20 cellular contexts compared by ENCODE assay signal in the genomic region with DNA sequence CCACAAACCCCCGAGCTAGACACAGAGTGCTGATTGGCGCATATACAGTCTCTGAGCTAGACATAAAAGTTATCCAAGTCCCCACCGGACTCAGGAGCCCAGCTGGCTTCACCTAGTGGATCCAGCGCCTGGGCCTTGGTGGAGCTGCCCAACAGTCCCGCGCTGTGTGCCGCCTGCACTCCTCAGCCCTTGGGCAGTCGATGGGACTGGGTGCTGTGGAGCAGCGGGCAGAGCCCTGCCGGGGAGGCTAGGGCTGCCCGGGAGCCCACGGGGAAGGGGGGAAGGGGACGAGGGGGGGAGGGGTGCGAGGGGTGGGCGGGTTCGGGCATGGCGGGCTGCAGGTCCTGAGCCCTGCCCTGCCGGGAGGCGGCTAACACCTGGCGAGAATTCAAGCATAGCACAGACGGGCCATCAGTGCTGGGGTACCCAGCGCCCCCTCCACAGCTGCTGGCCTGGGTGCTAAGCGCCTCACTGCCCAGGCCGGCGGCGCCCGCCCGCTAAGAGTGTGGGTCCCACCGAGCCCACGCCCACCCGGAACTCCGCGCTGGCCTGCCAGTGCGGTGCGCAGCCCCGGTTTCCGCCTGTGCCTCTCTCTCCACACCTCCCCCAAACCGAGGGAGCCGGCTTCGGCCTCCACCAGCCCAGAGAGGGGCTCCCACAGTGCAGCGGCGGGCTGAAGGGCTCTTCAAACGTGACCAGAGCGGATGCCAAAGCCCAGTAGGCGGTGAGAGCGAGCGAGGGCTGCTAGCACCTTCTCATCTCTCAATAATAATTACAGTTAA.
A peak's percentile ranks its signal among the peaks of the same experiment; 100 is the strongest.
DNase-seq lines count a peak whose midpoint lies in the region; ATAC-seq and TF ChIP-seq lines count a peak whose summit lies in the region.
"Had no signal": no experiment of that assay in that cellular context is flagged by ENCODE, and none has a peak within 500 bp of the region (broad histone marks: within the 10 kb centered on the region; RNA-seq: fewer than 3 reads in every experiment).

No MANE protein-coding gene starts in this region.

- peaks cover 0 to 7% of the 10 kb centered on the region in 2 donors for H3K9me3 Mint-ChIP-seq in stimulated activated naive CD8-positive, alpha-beta T cell treated with anti-CD3 and anti-CD28 coated beads, Interleukin-15, amount 100 ng/mL, for 72 hours
- peaks cover 3% of the 10 kb centered on the region for H3K9me3 Mint-ChIP-seq in stimulated activated memory B cell treated with anti-CD40 and anti-IgM and Interleukin-4, amounts not matched to agents 10 μg/mL and 1 μg/mL and 100 μg/mL, for 72 hours

- H3K27me3 ChIP-seq in lower lobe of right lung (ENCODE audit: low read depth), result no peaks in the 10 kb centered on the region
- H3K27me3 ChIP-seq in upper lobe of right lung, result no peaks in the 10 kb centered on the region
- no peaks in the 10 kb centered on the region for H3K27me3 ChIP-seq in breast epithelium
- H3K27me3 ChIP-seq in right atrium auricular region, result no peaks in the 10 kb centered on the region
- H3K27me3 ChIP-seq: BLaER1 treated with 17β-estradiol and CSF1 and Interleukin-3, amounts not matched to agents 10 nM and 100 nM had no signal

- intact Hi-C loops in lower lobe of right lung (cut with DNase I) (no loop called here), upper lobe of right lung (cut with DNase I) (no loop called here), breast epithelium (cut with DNase I; ENCODE audit: low total_unique reads) (no loop called here)

- H3K27ac Mint-ChIP-seq in stimulated activated naive CD8-positive, alpha-beta T cell treated with anti-CD3 and anti-CD28 coated beads, Interleukin-15, amount 100 ng/mL, for 72 hours, result no peak overlapping the region
- H3K27ac Mint-ChIP-seq in stimulated activated memory B cell treated with anti-CD40 and anti-IgM and Interleukin-4, amounts not matched to agents 10 μg/mL and 1 μg/mL and 100 μg/mL, for 72 hours, result no peak overlapping the region
- H3K27ac Mint-ChIP-seq: B cell; CD4-positive, alpha-beta T cell; CD8-positive, alpha-beta T cell had no signal

- TF ChIP-seq CTCF in lower lobe of right lung (IDR thresholded peaks at IDR 0.05), result no peak
- no peak for TF ChIP-seq CTCF in upper lobe of right lung (IDR thresholded peaks at IDR 0.05)
- TF ChIP-seq CTCF in breast epithelium (IDR thresholded peaks at IDR 0.05), result no peak
- no peak for TF ChIP-seq CTCF in right atrium auricular region (IDR thresholded peaks at IDR 0.05)

- H3K4me1 ChIP-seq in lower lobe of right lung (no peaks in the 10 kb centered on the region), upper lobe of right lung (no peaks in the 10 kb centered on the region), breast epithelium (no peaks in the 10 kb centered on the region), right atrium auricular region (no peaks in the 10 kb centered on the region)
- H3K4me1 ChIP-seq: A549, Caco-2 had no signal

- ATAC-seq in stimulated activated naive CD8-positive, alpha-beta T cell treated with anti-CD3 and anti-CD28 coated beads, Interleukin-15, amount 100 ng/mL, for 72 hours, result peak; percentile 52
- ATAC-seq in stimulated activated naive CD8-positive, alpha-beta T cell treated with anti-CD3 and anti-CD28 coated beads, Interleukin-15, Interleukin-2, amounts not matched to agents 100 U/mL and 50 U/mL, for 24 hours, result no peak
- ATAC-seq in lower lobe of right lung, result peak; percentile 14 to 29
- ATAC-seq in stimulated activated memory B cell treated with anti-CD40 and anti-IgM and Interleukin-4, amounts not matched to agents 10 μg/mL and 1 μg/mL and 100 μg/mL, for 72 hours, result peak; percentile 44
- ATAC-seq in upper lobe of right lung, result peak; percentile 38
- ATAC-seq in GM18868 (IDR thresholded peaks at IDR 0.05; ENCODE audit: unreplicated experiment), result no peak
- ATAC-seq: A549; CD8-positive, alpha-beta T cell had no signal

- no peaks in the 10 kb centered on the region for H3K36me3 Mint-ChIP-seq in stimulated activated memory B cell treated with anti-CD40 and anti-IgM and Interleukin-4, amounts not matched to agents 10 μg/mL and 1 μg/mL and 100 μg/mL, for 72 hours
- H3K36me3 Mint-ChIP-seq: CD8-positive, alpha-beta T cell had no signal

- no peak for TF ChIP-seq POLR2A in breast epithelium (IDR thresholded peaks at IDR 0.05)

- H3K36me3 ChIP-seq in lower lobe of right lung (no peaks in the 10 kb centered on the region), upper lobe of right lung (no peaks in the 10 kb centered on the region), breast epithelium (no peaks in the 10 kb centered on the region), right atrium auricular region (no peaks in the 10 kb centered on the region)
- H3K36me3 ChIP-seq: BLaER1 treated with 17β-estradiol and CSF1 and Interleukin-3, amounts not matched to agents 10 nM and 100 nM had no signal

- H3K9me3 ChIP-seq in lower lobe of right lung (no peaks in the 10 kb centered on the region), upper lobe of right lung (no peaks in the 10 kb centered on the region), breast epithelium (peaks cover 6 to 14% of the 10 kb centered on the region in 2 donors), right atrium auricular region (no peaks in the 10 kb centered on the region)
- H3K9me3 ChIP-seq: A549 had no signal

- no peak overlapping the region for H3K4me3 Mint-ChIP-seq in stimulated activated naive CD8-positive, alpha-beta T cell treated with anti-CD3 and anti-CD28 coated beads, Interleukin-15, amount 100 ng/mL, for 72 hours
- H3K4me3 Mint-ChIP-seq in stimulated activated memory B cell treated with anti-CD40 and anti-IgM and Interleukin-4, amounts not matched to agents 10 μg/mL and 1 μg/mL and 100 μg/mL, for 72 hours, result no peak overlapping the region
- H3K4me3 Mint-ChIP-seq: B cell; CD4-positive, alpha-beta T cell; CD8-positive, alpha-beta T cell had no signal

- H3K27ac ChIP-seq in lower lobe of right lung (no peak overlapping the region), upper lobe of right lung (no peak overlapping the region), breast epithelium (no peak overlapping the region), right atrium auricular region (no peak overlapping the region)
- H3K27ac ChIP-seq: 22Rv1; A549; BLaER1 treated with 17β-estradiol and CSF1 and Interleukin-3, amounts not matched to agents 10 nM and 100 nM; C4-2B had no signal

- H3K4me3 ChIP-seq in lower lobe of right lung (no peak overlapping the region), upper lobe of right lung (no peak overlapping the region), breast epithelium (no peak overlapping the region), right atrium auricular region (no peak overlapping the region)
- H3K4me3 ChIP-seq: A549; BLaER1 treated with 17β-estradiol and CSF1 and Interleukin-3, amounts not matched to agents 10 nM and 100 nM had no signal

- no peak for DNase-seq in stimulated activated naive CD8-positive, alpha-beta T cell treated with anti-CD3 and anti-CD28 coated beads, Interleukin-15, amount 100 ng/mL, for 72 hours
- DNase-seq in stimulated activated naive CD8-positive, alpha-beta T cell treated with anti-CD3 and anti-CD28 coated beads, Interleukin-15, Interleukin-2, amounts not matched to agents 100 U/mL and 50 U/mL, for 24 hours, result no peak
- DNase-seq in lower lobe of right lung (no peak), upper lobe of right lung (no peak), breast epithelium (ENCODE audit: low spot score in 2 of 2) (no peak), right atrium auricular region (ENCODE audit: low spot score) (no peak)
- DNase-seq: AML-193; Caco-2; Calu3; CD4-positive, alpha-beta T cell; CD8-positive, alpha-beta T cell; DMS79 treated with DMSO at 0.1 percent for 48 hours; GF-D8 had no signal

- H3K4me1 Mint-ChIP-seq in stimulated activated naive CD8-positive, alpha-beta T cell treated with anti-CD3 and anti-CD28 coated beads, Interleukin-15, amount 100 ng/mL, for 72 hours, result no peaks in the 10 kb centered on the region
- no peaks in the 10 kb centered on the region for H3K4me1 Mint-ChIP-seq in stimulated activated memory B cell treated with anti-CD40 and anti-IgM and Interleukin-4, amounts not matched to agents 10 μg/mL and 1 μg/mL and 100 μg/mL, for 72 hours
- H3K4me1 Mint-ChIP-seq: B cell had no signal

- H3K27me3 Mint-ChIP-seq in stimulated activated naive CD8-positive, alpha-beta T cell treated with anti-CD3 and anti-CD28 coated beads, Interleukin-15, amount 100 ng/mL, for 72 hours, result no peaks in the 10 kb centered on the region
- H3K27me3 Mint-ChIP-seq in stimulated activated memory B cell treated with anti-CD40 and anti-IgM and Interleukin-4, amounts not matched to agents 10 μg/mL and 1 μg/mL and 100 μg/mL, for 72 hours, result no peaks in the 10 kb centered on the region
- H3K27me3 Mint-ChIP-seq: B cell; CD4-positive, alpha-beta T cell had no signal

Comparison
In these comparisons a context has a peak if more than half of its experiments do, and no peak if none do; other contexts are left out.
1. ATAC-seq: peak in stimulated activated naive CD8-positive, alpha-beta T cell treated with anti-CD3 and anti-CD28 coated beads, Interleukin-15, amount 100 ng/mL, for 72 hours (single experiment), lower lobe of right lung (2 of 2), stimulated activated memory B cell treated with anti-CD40 and anti-IgM and Interleukin-4, amounts not matched to agents 10 μg/mL and 1 μg/mL and 100 μg/mL, for 72 hours (single experiment) and upper lobe of right lung (single experiment); none in stimulated activated naive CD8-positive, alpha-beta T cell treated with anti-CD3 and anti-CD28 coated beads, Interleukin-15, Interleukin-2, amounts not matched to agents 100 U/mL and 50 U/mL, for 24 hours (single experiment) and GM18868 (single experiment).